In the genomic region with DNA sequence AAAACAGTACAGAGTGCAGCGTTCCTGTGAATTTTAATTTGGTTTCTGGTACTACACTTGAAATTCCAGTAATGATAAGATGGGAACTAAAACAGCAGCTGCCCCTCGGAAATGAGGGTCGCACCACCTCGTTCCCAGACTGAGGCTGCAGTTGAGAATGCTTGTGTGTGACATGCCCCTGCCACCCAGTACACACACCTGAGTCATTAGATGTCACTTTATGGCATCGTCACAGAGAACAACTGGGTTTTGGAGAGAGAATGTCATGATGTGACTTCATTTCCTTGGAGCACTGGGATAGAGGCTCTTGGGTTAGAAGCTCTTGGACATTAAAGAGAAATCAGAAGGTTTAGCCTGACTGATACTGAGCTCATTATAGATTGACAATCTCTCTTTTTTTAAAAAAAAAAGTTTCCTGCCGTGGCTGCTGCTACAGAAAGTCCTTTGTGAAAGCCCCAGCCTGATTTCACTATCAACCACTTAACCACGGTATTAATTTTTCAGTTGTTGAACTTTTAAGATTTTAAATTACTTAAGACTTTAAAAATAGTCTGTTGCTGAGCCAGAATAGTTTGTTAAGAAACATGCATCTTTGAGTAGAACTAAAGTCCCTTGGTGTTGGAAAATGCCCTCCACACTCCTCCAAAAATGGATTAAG, we compare ENCODE assay signal across 12 cellular contexts.
"Had no signal": no experiment of that assay in that cellular context is flagged by ENCODE, and none has a peak within 500 bp of the region (broad histone marks: within the 10 kb centered on the region; RNA-seq: fewer than 3 reads in every experiment).

No MANE protein-coding gene starts in this region.

- H3K27ac ChIP-seq: breast epithelium, esophagus muscularis mucosa, neutrophil, skin epidermis, transverse colon had no signal

- H3K9me3 ChIP-seq: breast epithelium, esophagus muscularis mucosa, neutrophil, transverse colon had no signal

- H3K4me3 ChIP-seq: breast epithelium, esophagus muscularis mucosa, lung, skin epidermis, transverse colon had no signal

- H3K36me3 ChIP-seq: breast epithelium, neutrophil had no signal

- H3K27me3 ChIP-seq: breast epithelium, esophagus muscularis mucosa, neutrophil, transverse colon had no signal

- H3K4me1 ChIP-seq: breast epithelium had no signal

- ATAC-seq: activated CD4-positive, alpha-beta T cell treated with anti-CD3 and anti-CD28 coated beads for 36 hours; left cardiac atrium had no signal

- DNase-seq: activated CD4-positive, alpha-beta T cell treated with anti-CD3 and anti-CD28 coated beads for 36 hours; activated CD8-positive, alpha-beta memory T cell treated with anti-CD3 and anti-CD28 coated beads for 24 hours; anterior cingulate cortex; foreskin fibroblast; left cardiac atrium; naive B cell; transverse colon had no signal
